17 cellular contexts compared by ENCODE assay signal in genomic region chr20:58745391-58745790, GRCh38. TPM values are rescaled to one million over a fixed set of nuclear protein-coding genes. Genes with fewer than 3 reads are reported as not detected.
DNase-seq lines count a peak whose midpoint lies in the region; ATAC-seq, FAIRE-seq and TF ChIP-seq lines count a peak whose summit lies in the region.
"Had no signal": no experiment of that assay in that cellular context is flagged by ENCODE, and none has a peak within 500 bp of the region (broad histone marks: within the 10 kb centered on the region; RNA-seq: fewer than 3 reads in every experiment).

No MANE protein-coding gene starts in this region.

- H3K4me1 Mint-ChIP-seq in activated CD8-positive, alpha-beta memory T cell treated with anti-CD3 and anti-CD28 coated beads, Interleukin-2, amount 10 ng/mL, durations not matched to agents 7 days and 5 days = no peaks in the 10 kb centered on the region
- peaks cover 8% of the 10 kb centered on the region for H3K4me1 Mint-ChIP-seq in type B pancreatic cell (ENCODE audit: unreplicated experiment)
- no peaks in the 10 kb centered on the region for H3K4me1 Mint-ChIP-seq in CD8-positive, alpha-beta memory T cell
- H3K4me1 Mint-ChIP-seq: CD4-positive, CD25-positive, alpha-beta regulatory T cell had no signal

- FAIRE-seq in HTR-8/SVneo (lab: Jason Lieb, UNC) = peak; percentile 42
- FAIRE-seq: HepG2 had no signal

- no peaks in the 10 kb centered on the region for H3K36me3 Mint-ChIP-seq in activated CD8-positive, alpha-beta memory T cell treated with anti-CD3 and anti-CD28 coated beads, Interleukin-2, amount 10 ng/mL, durations not matched to agents 7 days and 5 days
- H3K36me3 Mint-ChIP-seq in type B pancreatic cell = no peaks in the 10 kb centered on the region
- H3K36me3 Mint-ChIP-seq in CD8-positive, alpha-beta memory T cell = no peaks in the 10 kb centered on the region
- H3K36me3 Mint-ChIP-seq: CD4-positive, CD25-positive, alpha-beta regulatory T cell had no signal

- TF ChIP-seq CTCF in esophagus muscularis mucosa (IDR thresholded peaks at IDR 0.05) = no peak
- TF ChIP-seq CTCF in type B pancreatic cell (conservative IDR thresholded peaks at IDR 0.05) = no peak

- no peak overlapping the region for H3K27ac Mint-ChIP-seq in activated CD8-positive, alpha-beta memory T cell treated with anti-CD3 and anti-CD28 coated beads, Interleukin-2, amount 10 ng/mL, durations not matched to agents 7 days and 5 days
- H3K27ac Mint-ChIP-seq in type B pancreatic cell = no peak overlapping the region
- no peak overlapping the region for H3K27ac Mint-ChIP-seq in CD8-positive, alpha-beta memory T cell
- H3K27ac Mint-ChIP-seq: CD4-positive, CD25-positive, alpha-beta regulatory T cell; GM23338; HFFc6 had no signal

- H3K9me3 Mint-ChIP-seq in activated CD8-positive, alpha-beta memory T cell treated with anti-CD3 and anti-CD28 coated beads, Interleukin-2, amount 10 ng/mL, durations not matched to agents 7 days and 5 days (ENCODE audit: low read depth) = no peaks in the 10 kb centered on the region
- no peaks in the 10 kb centered on the region for H3K9me3 Mint-ChIP-seq in type B pancreatic cell
- H3K9me3 Mint-ChIP-seq in CD8-positive, alpha-beta memory T cell = peaks cover 0 to 3% (median 0%) of the 10 kb centered on the region in 5 donors
- H3K9me3 Mint-ChIP-seq: HFFc6 had no signal

- H3K4me3 Mint-ChIP-seq in activated CD8-positive, alpha-beta memory T cell treated with anti-CD3 and anti-CD28 coated beads, Interleukin-2, amount 10 ng/mL, durations not matched to agents 7 days and 5 days = no peak overlapping the region
- no peak overlapping the region for H3K4me3 Mint-ChIP-seq in type B pancreatic cell
- H3K4me3 Mint-ChIP-seq in CD8-positive, alpha-beta memory T cell = no peak overlapping the region
- H3K4me3 Mint-ChIP-seq: CD4-positive, CD25-positive, alpha-beta regulatory T cell; GM23338; HFFc6 had no signal

- no peaks in the 10 kb centered on the region for H3K9me3 ChIP-seq in esophagus muscularis mucosa
- H3K9me3 ChIP-seq in CD8-positive, alpha-beta memory T cell (ENCODE audit: low read length) = no peaks in the 10 kb centered on the region
- H3K9me3 ChIP-seq: BE2C had no signal

- no peaks in the 10 kb centered on the region for H3K36me3 ChIP-seq in esophagus muscularis mucosa
- H3K36me3 ChIP-seq in CD8-positive, alpha-beta memory T cell (ENCODE audit: insufficient read depth, low read length) = no peaks in the 10 kb centered on the region
- H3K36me3 ChIP-seq: BE2C had no signal

- no peak overlapping the region for H3K4me3 ChIP-seq in esophagus muscularis mucosa
- H3K4me3 ChIP-seq in CD8-positive, alpha-beta memory T cell (ENCODE audit: low read length) = no peak overlapping the region
- H3K4me3 ChIP-seq: GM23338 had no signal

- no peak overlapping the region for H3K27ac ChIP-seq in esophagus muscularis mucosa (replicated peaks in 1 of 4)
- H3K27ac ChIP-seq in CD8-positive, alpha-beta memory T cell (ENCODE audit: low read depth, low read length) = no peak overlapping the region

- intact Hi-C loops in esophagus muscularis mucosa (cut with DNase I) = no loop called here

- CTCF ChIA-PET in activated CD8-positive, alpha-beta memory T cell treated with anti-CD3 and anti-CD28 coated beads, Interleukin-2, amount 10 ng/mL, durations not matched to agents 7 days and 5 days (lab: Charles Lee) = no interaction called here
- CTCF ChIA-PET in CD8-positive, alpha-beta memory T cell (lab: Charles Lee) = no interaction called here

- ATAC-seq in activated CD8-positive, alpha-beta memory T cell treated with anti-CD3 and anti-CD28 coated beads, Interleukin-2, amount 10 ng/mL, durations not matched to agents 7 days and 5 days = no peak
- no peak for ATAC-seq in HG03095 (IDR thresholded peaks at IDR 0.05; ENCODE audit: unreplicated experiment)
- ATAC-seq: GM23338, HCT116, HepG2 had no signal

- DNase-seq in activated CD8-positive, alpha-beta memory T cell treated with anti-CD3 and anti-CD28 coated beads, Interleukin-2, amount 10 ng/mL, durations not matched to agents 7 days and 5 days = peak; percentile 23
- no peak for DNase-seq in activated CD8-positive, alpha-beta memory T cell treated with anti-CD3 and anti-CD28 coated beads, Interleukin-2, amount 50 U/mL, for 4 hours
- no peak for DNase-seq in HTR-8/SVneo (ENCODE audit: insufficient read length, low spot score)
- peak; percentile 87 for DNase-seq in esophagus muscularis mucosa (ENCODE audit: extremely low spot score)
- peak; percentile 43 for DNase-seq in type B pancreatic cell (ENCODE audit: extremely low spot score, unreplicated experiment)
- DNase-seq in CD8-positive, alpha-beta memory T cell = no peak
- DNase-seq: BE2C; C1 segment of cervical spinal cord; CD4-positive, CD25-positive, alpha-beta regulatory T cell; DMS79 treated with DMSO at 0.1 percent for 48 hours; GF-D8; H7; HFFc6 had no signal

- POLR2A ChIA-PET in CD8-positive, alpha-beta memory T cell (lab: Charles Lee) = no interaction called here

- no peak for TF ChIP-seq POLR2A in esophagus muscularis mucosa (IDR thresholded peaks at IDR 0.05; ENCODE audit: low read depth)

- H3K4me1 ChIP-seq in esophagus muscularis mucosa = no peaks in the 10 kb centered on the region
- H3K4me1 ChIP-seq in CD8-positive, alpha-beta memory T cell (ENCODE audit: insufficient read depth, low read length) = no peaks in the 10 kb centered on the region
- H3K4me1 ChIP-seq: BE2C had no signal

- H3K27me3 ChIP-seq in esophagus muscularis mucosa = peaks cover 0 to 40% (median 0%) of the 10 kb centered on the region in 4 donors
- no peaks in the 10 kb centered on the region for H3K27me3 ChIP-seq in CD8-positive, alpha-beta memory T cell (ENCODE audit: insufficient read depth, low read length, poor library complexity, severe bottlenecking)

- WGBS in esophagus muscularis mucosa = 88% methylated on average over 1 of the region's 1 CpG

- TF ChIP-seq EP300 in esophagus muscularis mucosa (IDR thresholded peaks at IDR 0.05) = no peak

- peaks cover 45% of the 10 kb centered on the region for H3K27me3 Mint-ChIP-seq in activated CD8-positive, alpha-beta memory T cell treated with anti-CD3 and anti-CD28 coated beads, Interleukin-2, amount 10 ng/mL, durations not matched to agents 7 days and 5 days
- H3K27me3 Mint-ChIP-seq in type B pancreatic cell = peaks cover 34% of the 10 kb centered on the region
- H3K27me3 Mint-ChIP-seq in CD8-positive, alpha-beta memory T cell = peaks cover 4 to 51% of the 10 kb centered on the region in 2 donors

RNA-seq across cellular contexts. Expression of gene NPEPL1, which starts 52.8 kb away (rescaled TPM):
- 10 to 100 TPM; 19.3 to 30.4 TPM for total RNA-seq in activated CD8-positive, alpha-beta memory T cell treated with anti-CD3 and anti-CD28 coated beads, Interleukin-2, amount 10 ng/mL, durations not matched to agents 7 days and 5 days
- total RNA-seq in esophagus muscularis mucosa (10 to 100 TPM; 29.0 to 59.0 (median 50.5) TPM), type B pancreatic cell (ENCODE audit: low replicate concordance) (21.1 and 25.0 TPM in 2 replicates)
- 10 to 100 TPM; 15.3 to 18.6 TPM for total RNA-seq in CD8-positive, alpha-beta memory T cell
- 6.8 TPM for polyA plus RNA-seq in CD8-positive, alpha-beta memory T cell

Comparison
In these comparisons a context has a peak if more than half of its experiments do, and no peak if none do; other contexts are left out.
1. DNase-seq: peak in activated CD8-positive, alpha-beta memory T cell treated with anti-CD3 and anti-CD28 coated beads, Interleukin-2, amount 10 ng/mL, durations not matched to agents 7 days and 5 days (single experiment), esophagus muscularis mucosa (single experiment) and type B pancreatic cell (single experiment); none in activated CD8-positive, alpha-beta memory T cell treated with anti-CD3 and anti-CD28 coated beads, Interleukin-2, amount 50 U/mL, for 4 hours (single experiment), HTR-8/SVneo (single experiment) and CD8-positive, alpha-beta memory T cell (0 of 5).